ENCODE assay signal across 29 cellular contexts in the genomic region with DNA sequence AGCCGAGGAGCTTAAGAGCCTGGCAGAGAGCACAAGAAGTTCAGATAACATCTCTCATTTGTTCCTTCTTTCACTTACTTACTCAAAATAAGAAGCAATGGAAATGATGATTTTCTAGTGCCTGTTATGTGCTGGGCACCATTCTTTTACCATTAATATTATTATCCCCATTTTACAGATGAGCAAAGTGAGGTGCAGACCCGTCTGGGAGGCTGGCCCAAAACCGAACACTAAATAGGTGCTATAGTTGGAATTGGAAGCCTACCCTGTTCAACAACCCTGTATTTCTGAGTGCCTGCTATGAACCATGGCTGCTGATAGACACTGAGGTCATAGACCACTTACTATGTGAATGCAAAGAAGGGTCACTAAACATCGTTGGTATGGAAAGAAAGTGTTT. TPM values are rescaled to one million over a fixed set of nuclear protein-coding genes. Genes with fewer than 3 reads are reported as not detected.
"Had no signal": no experiment of that assay in that cellular context is flagged by ENCODE, and none has a peak within 500 bp of the region (broad histone marks: within the 10 kb centered on the region; RNA-seq: fewer than 3 reads in every experiment).

No MANE protein-coding gene starts in this region.

- H3K36me3 ChIP-seq: ascending aorta, esophagus muscularis mucosa, gastrocnemius medialis, heart left ventricle had no signal

- H3K27me3 ChIP-seq: ascending aorta, esophagus muscularis mucosa, foreskin keratinocyte, gastrocnemius medialis, heart left ventricle had no signal

- H3K27ac ChIP-seq: ascending aorta, esophagus muscularis mucosa, foreskin keratinocyte, gastrocnemius medialis, heart left ventricle had no signal

- DNase-seq: activated CD4-positive, alpha-beta memory T cell treated with anti-CD3 and anti-CD28 coated beads, Interleukin-2, amount 10 ng/mL, durations not matched to agents 7 days and 5 days; activated CD4-positive, alpha-beta T cell treated with anti-CD3 and anti-CD28 coated beads for 36 hours; activated CD4-positive, alpha-beta T cell treated with anti-CD3 and anti-CD28 coated beads, Interleukin-2, amount 10 ng/mL, durations not matched to agents 24 days and 14 days; activated CD4-positive, alpha-beta T cell treated with anti-CD3 and anti-CD28 coated beads, Interleukin-2, amount 50 U/mL, for 4 hours; activated CD4-positive, CD25-positive, alpha-beta regulatory T cell; activated CD4-positive, CD25-positive, alpha-beta regulatory T cell treated with anti-CD3 and anti-CD28 coated beads, Interleukin-2, amount 50 U/mL, for 72 hours; activated CD8-positive, alpha-beta memory T cell treated with anti-CD3 and anti-CD28 coated beads, Interleukin-2, amount 50 U/mL, for 48 hours; activated gamma-delta T cell; activated naive CD4-positive, alpha-beta T cell; activated naive CD4-positive, alpha-beta T cell treated with anti-CD3 and anti-CD28 coated beads, Interleukin-2, amount 10 ng/mL, durations not matched to agents 7 days and 5 days; activated naive CD8-positive, alpha-beta T cell treated with anti-CD3 and anti-CD28 coated beads, Interleukin-2, amount 10 ng/mL, durations not matched to agents 7 days and 5 days; activated T-cell treated with anti-CD3 and anti-CD28 coated beads for 4 hours; activated T-cell treated with anti-CD3 and anti-CD28 coated beads, Interleukin-2, amount 50 U/mL, for 24 hours; activated T-cell treated with anti-CD3 and anti-CD28 coated beads, Interleukin-2, amount 50 U/mL, for 72 hours; cortex of kidney; dermis blood vessel endothelial cell; effector CD4-positive, alpha-beta T cell; effector memory CD8-positive, alpha-beta T cell; erythroblast; foreskin keratinocyte; gastrocnemius medialis; glutamatergic neuron; heart left ventricle; T-helper 1 cell; T-helper 17 cell; T1000 had no signal

- ATAC-seq: activated CD4-positive, alpha-beta T cell treated with anti-CD3 and anti-CD28 coated beads for 36 hours; activated naive CD4-positive, alpha-beta T cell treated with anti-CD3 and anti-CD28 coated beads, Interleukin-2, amount 50 U/mL, for 72 hours; activated T-cell treated with anti-CD3 and anti-CD28 coated beads, Interleukin-2, amount 50 U/mL, for 72 hours; effector memory CD8-positive, alpha-beta T cell; foreskin keratinocyte; gastrocnemius medialis; heart left ventricle; T-helper 17 cell had no signal

- H3K4me3 ChIP-seq: ascending aorta, esophagus muscularis mucosa, gastrocnemius medialis, heart left ventricle had no signal

RNA-seq across cellular contexts. Expression of a gene that starts 44.6 kb away (rescaled TPM):
- total RNA-seq: ascending aorta had no signal
